In genomic region chr7:101678138-101678479, GRCh38 we compare ENCODE assay signal across 23 cellular contexts. TPM values are rescaled to one million over a fixed set of nuclear protein-coding genes. Genes with fewer than 3 reads are reported as not detected.
"Had no signal": no experiment of that assay in that cellular context is flagged by ENCODE, and none has a peak within 500 bp of the region (broad histone marks: within the 10 kb centered on the region; RNA-seq: fewer than 3 reads in every experiment).

No MANE protein-coding gene starts in this region.

- H3K36me3 ChIP-seq: brain microvascular endothelial cell, cardiac muscle cell, SJCRH30 had no signal

- H3K36me3 Mint-ChIP-seq: activated CD4-positive, alpha-beta memory T cell treated with anti-CD3 and anti-CD28 coated beads for 36 hours; activated naive CD8-positive, alpha-beta T cell had no signal

- DNase-seq: activated CD4-positive, alpha-beta memory T cell treated with anti-CD3 and anti-CD28 coated beads for 36 hours; activated CD4-positive, alpha-beta T cell treated with anti-CD3 and anti-CD28 coated beads for 48 hours; activated CD4-positive, CD25-positive, alpha-beta regulatory T cell treated with anti-CD3 and anti-CD28 coated beads, Interleukin-2, amount 50 U/mL, for 72 hours; activated CD8-positive, alpha-beta memory T cell treated with anti-CD3 and anti-CD28 coated beads for 24 hours; activated effector memory CD4-positive, alpha-beta T cell treated with anti-CD3 and anti-CD28 coated beads, Interleukin-2, amount 50 U/mL, for 16 hours; activated naive CD4-positive, alpha-beta T cell treated with Interleukin-2 at 50 U/mL for 16 hours; activated T-cell treated with anti-CD3 and anti-CD28 coated beads, Interleukin-2, amount 50 U/mL, for 4 hours; amygdala; NCI-H1092; NCI-H1694 treated with DMSO at 0.1 percent for 48 hours; NCI-H2081; NCI-H510A treated with DMSO at 0.1 percent for 48 hours; NK-92 treated with Interleukin-12 subunit alpha and Interleukin-12 subunit beta, amount 100 ng/mL, for 24 hours; OCI-M1; Right ventricle myocardium superior; SJCRH30; SK-N-SH had no signal

- H3K27me3 Mint-ChIP-seq: activated CD4-positive, alpha-beta memory T cell treated with anti-CD3 and anti-CD28 coated beads for 36 hours; activated naive CD8-positive, alpha-beta T cell had no signal

- H3K9me3 ChIP-seq: SK-N-SH had no signal

- H3K27me3 ChIP-seq: brain microvascular endothelial cell, cardiac muscle cell, SJCRH30 had no signal

- H3K27ac Mint-ChIP-seq: activated CD4-positive, alpha-beta memory T cell treated with anti-CD3 and anti-CD28 coated beads for 36 hours; activated naive CD8-positive, alpha-beta T cell; T-helper 2 cell treated with Interferon-gamma antibody and Interleukin-4, amounts not matched to agents 5 μg/mL and 100 μg/mL, for 36 hours had no signal

- H3K4me3 Mint-ChIP-seq: activated CD4-positive, alpha-beta memory T cell treated with anti-CD3 and anti-CD28 coated beads for 36 hours; activated naive CD8-positive, alpha-beta T cell; activated T-cell treated with anti-CD3 and anti-CD28 coated beads, Interleukin-2, amount 50 U/mL, for 4 hours; T-helper 2 cell treated with Interferon-gamma antibody and Interleukin-4, amounts not matched to agents 5 μg/mL and 100 μg/mL, for 36 hours had no signal

- H3K4me2 ChIP-seq: SK-N-SH had no signal

- H3K9me3 Mint-ChIP-seq: activated T-cell treated with anti-CD3 and anti-CD28 coated beads, Interleukin-2, amount 50 U/mL, for 4 hours; T-helper 2 cell treated with Interferon-gamma antibody and Interleukin-4, amounts not matched to agents 5 μg/mL and 100 μg/mL, for 36 hours had no signal

- H3K4me3 ChIP-seq: cardiac muscle cell, SJCRH30 had no signal

- H3K27ac ChIP-seq: brain microvascular endothelial cell, cardiac muscle cell, SJCRH30 had no signal

RNA-seq across cellular contexts. Expression of gene MYL10, which starts 49.0 kb away (rescaled TPM):
- total RNA-seq: activated CD4-positive, alpha-beta memory T cell treated with anti-CD3 and anti-CD28 coated beads for 36 hours; activated T-cell treated with anti-CD3 and anti-CD28 coated beads, Interleukin-2, amount 50 U/mL, for 4 hours; cardiac muscle cell; MCF 10A; Right ventricle myocardium superior; T-helper 1 cell treated with Interleukin-12 subunit alpha and Interleukin-12 subunit beta and Interleukin-4 antibody, amounts not matched to agents 30 ng/mL and 1 ng/mL, for 36 hours had no signal
